Comparison of ENCODE assay signal across 35 cellular contexts in the genomic region with DNA sequence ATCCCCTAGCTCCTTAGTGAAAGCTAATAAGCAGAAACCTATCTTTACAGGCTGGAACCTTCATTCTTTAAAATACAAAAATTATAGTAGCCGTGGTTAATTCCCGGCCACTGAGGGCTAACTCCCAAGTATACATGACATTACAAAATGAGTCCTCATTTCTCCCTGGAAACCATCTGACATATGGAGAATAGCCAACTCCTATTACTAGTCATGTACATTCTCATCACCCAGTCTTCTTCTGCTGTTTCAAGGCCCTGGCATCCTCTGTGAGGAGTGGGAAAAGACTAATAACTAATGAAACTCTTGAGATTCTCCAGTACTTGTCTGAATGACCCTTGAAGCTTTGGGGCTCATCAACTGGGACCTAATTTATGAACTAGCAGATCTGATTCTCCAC. TPM values are rescaled to one million over a fixed set of nuclear protein-coding genes. Genes with fewer than 3 reads are reported as not detected.
DNase-seq lines count a peak whose midpoint lies in the region; FAIRE-seq lines count a peak whose summit lies in the region.
"Had no signal": no experiment of that assay in that cellular context is flagged by ENCODE, and none has a peak within 500 bp of the region (broad histone marks: within the 10 kb centered on the region; RNA-seq: fewer than 3 reads in every experiment).

No MANE protein-coding gene starts in this region.

- H3K36me3 Mint-ChIP-seq in activated CD4-positive, alpha-beta memory T cell treated with anti-CD3 and anti-CD28 coated beads, Interleukin-2, amount 10 ng/mL, durations not matched to agents 7 days and 5 days (ENCODE audit: low read depth), result peaks cover 29% of the 10 kb centered on the region

- H4K20me1 ChIP-seq in GM23248 (ENCODE audit: insufficient read depth) (peaks cover 60% of the 10 kb centered on the region; the same call in 1 of the 2 replicates), Karpas-422 (ENCODE audit: insufficient read depth, low read depth, low read length) (peaks cover 60% of the 10 kb centered on the region)

- POLR2A ChIA-PET in activated CD4-positive, alpha-beta memory T cell treated with anti-CD3 and anti-CD28 coated beads, Interleukin-2, amount 10 ng/mL, durations not matched to agents 7 days and 5 days (lab: Charles Lee), result no interaction called here

- FAIRE-seq in islet of Langerhans (lab: Jason Lieb, UNC), result peak; percentile 30
- FAIRE-seq: colon, GM18507, HTR-8/SVneo had no signal

- H3K79me2 ChIP-seq in GM23248 (ENCODE audit: insufficient read depth), result peaks cover 100% of the 10 kb centered on the region
- H3K79me2 ChIP-seq in Karpas-422 (ENCODE audit: low read length), result peaks cover 99% of the 10 kb centered on the region

- H3K9ac ChIP-seq in GM23248 (no peak overlapping the region), Karpas-422 (ENCODE audit: low read length) (no peak overlapping the region)
- H3K9ac ChIP-seq: neural progenitor cell, parathyroid adenoma had no signal

- H3K4me3 Mint-ChIP-seq in activated CD4-positive, alpha-beta memory T cell treated with anti-CD3 and anti-CD28 coated beads, Interleukin-2, amount 10 ng/mL, durations not matched to agents 7 days and 5 days, result no peak overlapping the region
- H3K4me3 Mint-ChIP-seq: activated CD4-positive, alpha-beta T cell treated with anti-CD3 and anti-CD28 coated beads for 36 hours; CD8-positive, alpha-beta memory T cell; neural progenitor cell; T-helper 2 cell treated with Interferon-gamma antibody and Interleukin-4, amounts not matched to agents 5 μg/mL and 100 μg/mL, for 36 hours had no signal

- peaks cover 8% of the 10 kb centered on the region for H3K4me1 Mint-ChIP-seq in activated CD4-positive, alpha-beta memory T cell treated with anti-CD3 and anti-CD28 coated beads, Interleukin-2, amount 10 ng/mL, durations not matched to agents 7 days and 5 days

- WGBS in GM23248 (ENCODE audit: low coverage in 1 of 2, low lambda C conversion rate in 2 of 2, missing lambda C conversion rate in 2 of 2), 2 experiments, result 48 to 56% methylated on average over 2 of the region's 2 CpGs

- H3K9me3 ChIP-seq in GM23248 (ENCODE audit: low read depth) (no peaks in the 10 kb centered on the region), Karpas-422 (ENCODE audit: low read length) (no peaks in the 10 kb centered on the region)
- H3K9me3 ChIP-seq: left lung, spleen, upper lobe of right lung had no signal

- no peaks in the 10 kb centered on the region for H3K9me2 ChIP-seq in GM23248 (ENCODE audit: insufficient read depth)
- no peaks in the 10 kb centered on the region for H3K9me2 ChIP-seq in Karpas-422 (replicated peaks; ENCODE audit: insufficient read depth, low read length)

- H3K27ac ChIP-seq in GM23248 (no peak overlapping the region), Karpas-422 (ENCODE audit: low read length) (no peak overlapping the region)
- H3K27ac ChIP-seq: 22Rv1, brain microvascular endothelial cell, left lung, neural progenitor cell, parathyroid adenoma, spleen, upper lobe of right lung had no signal

- no peaks in the 10 kb centered on the region for H3K9me3 Mint-ChIP-seq in activated CD4-positive, alpha-beta memory T cell treated with anti-CD3 and anti-CD28 coated beads, Interleukin-2, amount 10 ng/mL, durations not matched to agents 7 days and 5 days
- H3K9me3 Mint-ChIP-seq: CD8-positive, alpha-beta memory T cell; neural progenitor cell; T-helper 2 cell treated with Interferon-gamma antibody and Interleukin-4, amounts not matched to agents 5 μg/mL and 100 μg/mL, for 36 hours had no signal

- H3K36me3 ChIP-seq in GM23248 (ENCODE audit: low read depth) (no peaks in the 10 kb centered on the region), Karpas-422 (ENCODE audit: insufficient read depth, low read length) (peaks cover 24% of the 10 kb centered on the region; the same call in 1 of the 2 replicates)
- H3K36me3 ChIP-seq: neural progenitor cell, upper lobe of right lung had no signal

- in situ Hi-C loops in GM23248 (cut with MboI), result no loop called here

- CTCF ChIA-PET in activated CD4-positive, alpha-beta memory T cell treated with anti-CD3 and anti-CD28 coated beads, Interleukin-2, amount 10 ng/mL, durations not matched to agents 7 days and 5 days (lab: Charles Lee), result no interaction called here

- no peak overlapping the region for H3K27ac Mint-ChIP-seq in activated CD4-positive, alpha-beta memory T cell treated with anti-CD3 and anti-CD28 coated beads, Interleukin-2, amount 10 ng/mL, durations not matched to agents 7 days and 5 days
- H3K27ac Mint-ChIP-seq: activated CD4-positive, alpha-beta T cell treated with anti-CD3 and anti-CD28 coated beads for 36 hours; neural progenitor cell; T-helper 2 cell treated with Interferon-gamma antibody and Interleukin-4, amounts not matched to agents 5 μg/mL and 100 μg/mL, for 36 hours had no signal

- H2AFZ ChIP-seq in GM23248 (no peak overlapping the region), Karpas-422 (ENCODE audit: low read length) (no peak overlapping the region)
- H2AFZ ChIP-seq: neural progenitor cell, parathyroid adenoma had no signal

- H3K4me3 ChIP-seq in GM23248 (no peak overlapping the region), Karpas-422 (ENCODE audit: low read length) (no peak overlapping the region)
- H3K4me3 ChIP-seq: left lung, neural progenitor cell, spleen, upper lobe of right lung had no signal

- DNase-seq in DMS 273 (lab: John Stamatoyannopoulos, UW; ENCODE audit: unreplicated experiment), result peak; percentile 24
- DNase-seq in DMS 273 treated with DMSO at 0.1 percent for 48 hours (lab: John Stamatoyannopoulos, UW), result no peak
- DNase-seq in GM23248, result peak; percentile 55
- peak; percentile 35 for DNase-seq in cerebellar cortex (ENCODE audit: low spot score)
- no peak for DNase-seq in Karpas-422
- no peak for DNase-seq in activated gamma-delta T cell (lab: John Stamatoyannopoulos, UW)
- DNase-seq in activated CD4-positive, alpha-beta memory T cell treated with anti-CD3 and anti-CD28 coated beads, Interleukin-2, amount 10 ng/mL, durations not matched to agents 7 days and 5 days, result no peak
- DNase-seq: activated CD4-positive, alpha-beta T cell treated with anti-CD3 and anti-CD28 coated beads for 36 hours; activated naive CD4-positive, alpha-beta T cell; activated T-cell treated with anti-CD3 and anti-CD28 coated beads, Interleukin-2, amount 50 U/mL, for 1 hour; AML-193; amniotic stem cell; brain microvascular endothelial cell; CD8-positive, alpha-beta memory T cell; DMS53; effector CD8-positive, alpha-beta T cell; erythroblast; KG1; left lung; mesenchymal stem cell; NCI-H1417; NCI-H2081; NCI-H446 treated with DMSO at 0.1 percent for 48 hours; NCI-H82; spleen; substantia nigra; upper lobe of right lung had no signal

- no peaks in the 10 kb centered on the region for H3K27me3 Mint-ChIP-seq in activated CD4-positive, alpha-beta memory T cell treated with anti-CD3 and anti-CD28 coated beads, Interleukin-2, amount 10 ng/mL, durations not matched to agents 7 days and 5 days
- H3K27me3 Mint-ChIP-seq: activated CD4-positive, alpha-beta T cell treated with anti-CD3 and anti-CD28 coated beads for 36 hours; CD8-positive, alpha-beta memory T cell had no signal

- H3K4me1 ChIP-seq in GM23248 (ENCODE audit: insufficient read depth) (peaks cover 30% of the 10 kb centered on the region), Karpas-422 (ENCODE audit: low read length) (peaks cover 57% of the 10 kb centered on the region)

- H3K27me3 ChIP-seq in GM23248 (replicated peaks; ENCODE audit: insufficient read depth) (no peaks in the 10 kb centered on the region), Karpas-422 (ENCODE audit: low read length) (no peaks in the 10 kb centered on the region)
- H3K27me3 ChIP-seq: brain microvascular endothelial cell, left lung, neural progenitor cell, spleen, upper lobe of right lung had no signal

- H3F3A ChIP-seq in GM23248 (ENCODE audit: insufficient read depth), result peaks cover 29% of the 10 kb centered on the region; the same call in 1 of the 2 replicates

- peak overlapping the region; percentile 14 for H3K4me2 ChIP-seq in GM23248 (ENCODE audit: unreplicated experiment)
- H3K4me2 ChIP-seq in Karpas-422 (ENCODE audit: low read depth, low read length, poor library complexity, severe bottlenecking), result no peak overlapping the region
- H3K4me2 ChIP-seq: neural progenitor cell had no signal

RNA-seq across cellular contexts. Expression of a gene that starts 30.2 kb away (rescaled TPM):
- total RNA-seq in GM23248 (2014; rRNA removed; shearing (Covaris generic)), result 98.8 and 110 TPM in 2 replicates
- 69.0 and 74.4 TPM in 2 replicates for polyA plus RNA-seq in GM23248 (2016; fragmentation: Nextera tagmentation; extraction: Ambion mirVana)
- total RNA-seq in Karpas-422 (2014; rRNA removed; shearing (Covaris generic); ENCODE audit: low replicate concordance), result 91.3 and 148 TPM in 2 replicates
- total RNA-seq in activated CD4-positive, alpha-beta memory T cell treated with anti-CD3 and anti-CD28 coated beads, Interleukin-2, amount 10 ng/mL, durations not matched to agents 7 days and 5 days, result 100 to 1,000 TPM; 101 to 111 TPM

RNA-seq across cellular contexts. Expression of a gene that starts 51.1 kb away (rescaled TPM):
- 43.3 and 51.4 TPM in 2 replicates for total RNA-seq in GM23248 (2014; rRNA removed; shearing (Covaris generic))
- polyA plus RNA-seq in GM23248 (2016; fragmentation: Nextera tagmentation; extraction: Ambion mirVana), result 31.0 and 33.0 TPM in 2 replicates
- 26.1 and 33.9 TPM in 2 replicates for total RNA-seq in Karpas-422 (2014; rRNA removed; shearing (Covaris generic); ENCODE audit: low replicate concordance)
- total RNA-seq in activated CD4-positive, alpha-beta memory T cell treated with anti-CD3 and anti-CD28 coated beads, Interleukin-2, amount 10 ng/mL, durations not matched to agents 7 days and 5 days, result 10 to 100 TPM; 27.0 to 28.1 TPM

Comparison
In these comparisons a context has a peak if more than half of its experiments do, and no peak if none do; other contexts are left out.
1. DNase-seq: peak in DMS 273 (single experiment), GM23248 (single experiment) and cerebellar cortex (single experiment); none in DMS 273 treated with DMSO at 0.1 percent for 48 hours (single experiment), Karpas-422 (single experiment), activated gamma-delta T cell (single experiment) and activated CD4-positive, alpha-beta memory T cell treated with anti-CD3 and anti-CD28 coated beads, Interleukin-2, amount 10 ng/mL, durations not matched to agents 7 days and 5 days (single experiment).